In genomic region chr4:36187723-36188333, GRCh38 we compare ENCODE assay signal across 8 cellular contexts. TPM values are rescaled to one million over a fixed set of nuclear protein-coding genes. Genes with fewer than 3 reads are reported as not detected.
DNase-seq lines count a peak whose midpoint lies in the region; ATAC-seq, FAIRE-seq and TF ChIP-seq lines count a peak whose summit lies in the region.

No MANE protein-coding gene starts in this region.

- H3K4me1 ChIP-seq in Caco-2, result no peaks in the 10 kb centered on the region

- H3K4me3 Mint-ChIP-seq in Caco-2 (ENCODE audit: unreplicated experiment) (no peak overlapping the region), glutamatergic neuron (ENCODE audit: unreplicated experiment) (no peak overlapping the region)

- H3K36me3 ChIP-seq in Caco-2 (ENCODE audit: control insufficient read depth, insufficient read depth, low read length), result no peaks in the 10 kb centered on the region

- BruUV-seq in Caco-2 (replicated peaks; lab: Mats Ljungman, UMichigan), result no TSS peak

- H3K27me3 Mint-ChIP-seq in Caco-2 (ENCODE audit: insufficient read depth, unreplicated experiment) (no peaks in the 10 kb centered on the region), glutamatergic neuron (ENCODE audit: unreplicated experiment) (no peaks in the 10 kb centered on the region)

- TF ChIP-seq CTCF in Caco-2 (IDR thresholded peaks at IDR 0.05; ENCODE audit: insufficient read depth in 1 of 2, low read depth in 1 of 2, low read length in 1 of 2, severe bottlenecking in 1 of 2, unreplicated experiment in 1 of 2) (peak; percentile 38 to 41), glutamatergic neuron (IDR thresholded peaks at IDR 0.05; ENCODE audit: partially characterized antibody, unreplicated experiment) (peak; percentile 75)

- H3K27me3 ChIP-seq in Caco-2 (replicated peaks; ENCODE audit: control insufficient read depth, insufficient read depth, low read length), result no peaks in the 10 kb centered on the region

- H3K4me3 ChIP-seq in Caco-2 (ENCODE audit: low read depth, low read length), result no peak overlapping the region

- POLR2A ChIA-PET in Caco-2 (lab: Charles Lee), result no interaction called here

- DNase-seq in Caco-2 (peak in 1 of 2 experiments; percentile 16), H4 (ENCODE audit: low spot score) (peak; percentile 48), RCC 7860 (ENCODE audit: low spot score) (no peak), glutamatergic neuron (no peak), frontal cortex (ENCODE audit: low spot score in 2 of 2) (no peak)
- no peak for DNase-seq in activated CD4-positive, alpha-beta T cell treated with anti-CD3 and anti-CD28 coated beads, Interleukin-2, amount 50 U/mL, for 1 hour

- H3K9me3 Mint-ChIP-seq in Caco-2 (ENCODE audit: unreplicated experiment), result no peaks in the 10 kb centered on the region
- H3K9me3 Mint-ChIP-seq in glutamatergic neuron (ENCODE audit: unreplicated experiment), result no peaks in the 10 kb centered on the region

- no peaks in the 10 kb centered on the region for H3K4me1 Mint-ChIP-seq in Caco-2 (ENCODE audit: low read depth, unreplicated experiment)
- H3K4me1 Mint-ChIP-seq in glutamatergic neuron (ENCODE audit: low read depth, unreplicated experiment), result no peaks in the 10 kb centered on the region

- H3K36me3 Mint-ChIP-seq in Caco-2 (ENCODE audit: insufficient read depth, unreplicated experiment) (no peaks in the 10 kb centered on the region), glutamatergic neuron (ENCODE audit: unreplicated experiment) (no peaks in the 10 kb centered on the region)

- CTCF ChIA-PET in Caco-2 (lab: Charles Lee), result no interaction called here

- intact Hi-C loops in Caco-2 (cut with micrococcal nuclease; ENCODE audit: unreplicated experiment), result no loop called here

- no peak overlapping the region for H3K27ac Mint-ChIP-seq in Caco-2 (ENCODE audit: unreplicated experiment)
- no peak overlapping the region for H3K27ac Mint-ChIP-seq in glutamatergic neuron (ENCODE audit: unreplicated experiment)

- FAIRE-seq in RCC 7860 (lab: Jason Lieb, UNC) (peak; percentile 56), frontal cortex (lab: Jason Lieb, UNC) (no peak)

- ATAC-seq in GM21717 (IDR thresholded peaks at IDR 0.05; ENCODE audit: unreplicated experiment), result no peak
- ATAC-seq in HG02970 (IDR thresholded peaks at IDR 0.05; ENCODE audit: low FRiP score, unreplicated experiment), result no peak

- no peaks in the 10 kb centered on the region for H3K9me3 ChIP-seq in Caco-2

RNA-seq across cellular contexts. Expression of gene ARAP2, which starts 56.5 kb away (rescaled TPM):
- 3.9 TPM in 2 replicates for total RNA-seq in Caco-2 (2022)
- 7.3 and 18.8 TPM in 2 replicates for total RNA-seq in H4 (2014; rRNA removed; shearing (Covaris generic))
- total RNA-seq in glutamatergic neuron (ENCODE audit: unreplicated experiment), result 1.4 TPM
- 57.1 TPM for total RNA-seq in frontal cortex
